In the genomic region with DNA sequence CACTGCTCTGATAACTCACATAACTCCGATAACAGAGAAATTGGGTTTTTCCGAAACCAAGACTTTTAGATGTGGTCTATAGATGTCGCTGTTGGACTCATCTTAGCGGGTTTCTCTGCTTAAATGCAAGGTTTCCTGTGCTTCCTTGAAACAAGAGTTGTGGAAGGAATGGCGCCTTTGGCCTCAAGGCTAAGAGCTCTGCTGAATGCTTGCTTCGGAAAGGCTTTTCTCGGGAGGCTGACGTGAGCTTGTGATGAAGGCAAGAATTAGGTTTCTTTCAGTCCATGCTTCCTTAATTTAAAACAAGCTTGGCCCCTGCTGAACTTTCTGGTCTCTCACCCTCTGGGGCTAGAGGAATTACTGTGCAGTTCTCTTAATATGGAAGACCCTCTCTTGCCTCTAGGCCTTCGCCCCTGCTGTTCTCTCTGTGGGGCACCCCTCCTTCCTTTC, we compare ENCODE assay signal across 8 cellular contexts.
DNase-seq lines count a peak whose midpoint lies in the region; ATAC-seq, FAIRE-seq and TF ChIP-seq lines count a peak whose summit lies in the region.

No MANE protein-coding gene starts in this region.

- no peaks in the 10 kb centered on the region for H3K36me3 ChIP-seq in HepG2 (replicated peaks in 1 of 2; ENCODE audit: control insufficient read depth in 1 of 2, insufficient read depth in 2 of 2, low read length in 2 of 2)

- H3K4me3 ChIP-seq in choroid plexus epithelial cell (ENCODE audit: low read depth, low read length), result no peak overlapping the region
- H3K4me3 ChIP-seq in HepG2 (replicated peaks in 1 of 3; ENCODE audit: insufficient read depth in 1 of 3, low read depth in 2 of 3, low read length in 3 of 3), result no peak overlapping the region

- TF ChIP-seq CTCF in choroid plexus epithelial cell (conservative IDR thresholded peaks at IDR 0.05; ENCODE audit: low read depth, low read length), result peak; percentile 70
- peak; percentile 80 for TF ChIP-seq CTCF in HepG2 (CRISPR knock-in tag; IDR thresholded peaks at IDR 0.05)

- no peak for TF ChIP-seq EP300 in HepG2 (IDR thresholded peaks at IDR 0.05; ENCODE audit: low read depth in 2 of 2, low read length in 2 of 2)
- no peak for TF ChIP-seq EP300 in HepG2 (CRISPR knock-in tag; IDR thresholded peaks at IDR 0.05; ENCODE audit: borderline replicate concordance)

- TF ChIP-seq RAD21 in HepG2 (CRISPR knock-in tag; IDR thresholded peaks at IDR 0.05), result peak; percentile 61; the same call in 1 of the 2 replicates

- FAIRE-seq in HTR-8/SVneo (lab: Jason Lieb, UNC), result no peak
- peak; percentile 85 for FAIRE-seq in HepG2 (lab: Jason Lieb, UNC)

- H4K20me1 ChIP-seq in HepG2 (ENCODE audit: insufficient read depth, low read length), result no peaks in the 10 kb centered on the region

- WGBS in HepG2 (ENCODE audit: low lambda C conversion rate), result 0% methylated on average over 9 of the region's 9 CpGs

- in situ Hi-C loops in HepG2 (cut with HindIII; ENCODE audit: extremely low pct_ligation_motif_present, low pct_unique_long_range_greater_than_20kb), result loop anchor here (25.0 kb wide), 1 partner anchor 346 kb away; no protein-coding TSS in a partner anchor

- intact Hi-C loops in HepG2 (cut with micrococcal nuclease; ENCODE audit: unreplicated experiment), result no loop called here

- no peaks in the 10 kb centered on the region for H3K79me2 ChIP-seq in HepG2 (ENCODE audit: insufficient read depth, low read length)

- ATAC-seq in HepG2 (peak; percentile 51; the same call in 2 of the 3 replicates), GM19397 (IDR thresholded peaks at IDR 0.05; ENCODE audit: unreplicated experiment) (no peak)

- CTCF ChIA-PET in HepG2 (lab: Yijun Ruan, JAX; ENCODE audit: low intra/inter-chr PET ratio, low total read pairs), result interaction anchor here (1.5 to 2.6 kb wide), 2 partner anchors 350 to 625 kb away, joined by 14 to 18 read pairs; no protein-coding TSS in a partner anchor

- H3K9ac ChIP-seq in HepG2 (ENCODE audit: insufficient read depth, low read depth, low read length), result no peak overlapping the region

- no peak overlapping the region for H3K4me2 ChIP-seq in HepG2 (ENCODE audit: low read depth, low read length)

- H3K9me3 ChIP-seq in HepG2 (ENCODE audit: low read length), result no peaks in the 10 kb centered on the region

- no TSS peak for BruUV-seq in HepG2 (replicated peaks; lab: Mats Ljungman, UMichigan)

- H3K27ac ChIP-seq in HepG2 (ENCODE audit: extremely low read length, insufficient read depth, low read length), result no peak overlapping the region

- POLR2A ChIA-PET in HepG2 (lab: Yijun Ruan, JAX), result no interaction called here

- no peak for TF ChIP-seq POLR2A in HepG2 (IDR thresholded peaks at IDR 0.05; ENCODE audit: insufficient read depth in 1 of 2, low read depth in 2 of 2, low read length in 2 of 2)

- DNase-seq in activated T-cell treated with anti-CD3 and anti-CD28 coated beads, Interleukin-2, amount 50 U/mL, for 48 hours, result peak; percentile 22 to 24
- DNase-seq in activated T-cell treated with anti-CD3 and anti-CD28 coated beads, Interleukin-2, amount 50 U/mL, for 1 hour, result no peak
- DNase-seq in HTR-8/SVneo (ENCODE audit: insufficient read length, low spot score), result peak; percentile 65
- peak; percentile 22 to 44 for DNase-seq in NOMO-1 (lab: John Stamatoyannopoulos, UW; ENCODE audit: unreplicated experiment in 2 of 2)
- peak; percentile 75 for DNase-seq in choroid plexus epithelial cell (ENCODE audit: low read depth)
- peak; percentile 31 for DNase-seq in HepG2 (ENCODE audit: low spot score)
- DNase-seq in stimulated activated CD4-positive, alpha-beta T cell treated with anti-CD3 and anti-CD28 coated beads, Interleukin-12 subunit alpha, Interleukin-12 subunit beta, amount 100 ng/mL, for 4 hours, result no peak

- no peaks in the 10 kb centered on the region for H3K27me3 ChIP-seq in HepG2 (ENCODE audit: control insufficient read depth in 1 of 2, insufficient read depth in 2 of 2, low read length in 2 of 2)

- no peak overlapping the region for H2AFZ ChIP-seq in HepG2 (ENCODE audit: low read length)

- H3K4me1 ChIP-seq in HepG2 (ENCODE audit: insufficient read depth, low read length), result no peaks in the 10 kb centered on the region

TF ChIP-seq in HepG2, 621 proteins besides CTCF, POLR2A, EP300 and RAD21:
- no peak for TF ChIP-seq ZNF615 (CRISPR knock-in tag; IDR thresholded peaks at IDR 0.05; ENCODE audit: borderline replicate concordance)
- TF ChIP-seq, protein P1, sequence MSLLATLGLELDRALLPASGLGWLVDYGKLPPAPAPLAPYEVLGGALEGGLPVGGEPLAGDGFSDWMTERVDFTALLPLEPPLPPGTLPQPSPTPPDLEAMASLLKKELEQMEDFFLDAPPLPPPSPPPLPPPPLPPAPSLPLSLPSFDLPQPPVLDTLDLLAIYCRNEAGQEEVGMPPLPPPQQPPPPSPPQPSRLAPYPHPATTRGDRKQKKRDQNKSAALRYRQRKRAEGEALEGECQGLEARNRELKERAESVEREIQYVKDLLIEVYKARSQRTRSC (CRISPR knock-in tag; IDR thresholded peaks at IDR 0.05; ENCODE audit: low read depth), result no peak
- no peak for TF ChIP-seq PHB2 (IDR thresholded peaks at IDR 0.05; ENCODE audit: partially characterized antibody)
- TF ChIP-seq, protein P2, sequence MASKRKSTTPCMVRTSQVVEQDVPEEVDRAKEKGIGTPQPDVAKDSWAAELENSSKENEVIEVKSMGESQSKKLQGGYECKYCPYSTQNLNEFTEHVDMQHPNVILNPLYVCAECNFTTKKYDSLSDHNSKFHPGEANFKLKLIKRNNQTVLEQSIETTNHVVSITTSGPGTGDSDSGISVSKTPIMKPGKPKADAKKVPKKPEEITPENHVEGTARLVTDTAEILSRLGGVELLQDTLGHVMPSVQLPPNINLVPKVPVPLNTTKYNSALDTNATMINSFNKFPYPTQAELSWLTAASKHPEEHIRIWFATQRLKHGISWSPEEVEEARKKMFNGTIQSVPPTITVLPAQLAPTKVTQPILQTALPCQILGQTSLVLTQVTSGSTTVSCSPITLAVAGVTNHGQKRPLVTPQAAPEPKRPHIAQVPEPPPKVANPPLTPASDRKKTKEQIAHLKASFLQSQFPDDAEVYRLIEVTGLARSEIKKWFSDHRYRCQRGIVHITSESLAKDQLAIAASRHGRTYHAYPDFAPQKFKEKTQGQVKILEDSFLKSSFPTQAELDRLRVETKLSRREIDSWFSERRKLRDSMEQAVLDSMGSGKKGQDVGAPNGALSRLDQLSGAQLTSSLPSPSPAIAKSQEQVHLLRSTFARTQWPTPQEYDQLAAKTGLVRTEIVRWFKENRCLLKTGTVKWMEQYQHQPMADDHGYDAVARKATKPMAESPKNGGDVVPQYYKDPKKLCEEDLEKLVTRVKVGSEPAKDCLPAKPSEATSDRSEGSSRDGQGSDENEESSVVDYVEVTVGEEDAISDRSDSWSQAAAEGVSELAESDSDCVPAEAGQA (IDR thresholded peaks at IDR 0.05; ENCODE audit: low read depth), result no peak
- TF ChIP-seq, protein P2 (CRISPR knock-in tag; IDR thresholded peaks at IDR 0.05; ENCODE audit: borderline replicate concordance), result no peak
- TF ChIP-seq SATB2 (CRISPR knock-in tag; IDR thresholded peaks at IDR 0.05), result no peak
- peak; percentile 85 for TF ChIP-seq STAG1 (CRISPR knock-in tag; IDR thresholded peaks at IDR 0.05)
- TF ChIP-seq SMC3 (IDR thresholded peaks at IDR 0.05; ENCODE audit: low read length), result peak; percentile 39; the same call in 1 of the 2 replicates
- no peak for TF ChIP-seq ZNF431 (CRISPR knock-in tag; IDR thresholded peaks at IDR 0.05; ENCODE audit: borderline replicate concordance, low read depth)
- TF ChIP-seq ZNF138 (CRISPR knock-in tag; IDR thresholded peaks at IDR 0.05; ENCODE audit: low read depth), result no peak

Comparison
In these comparisons a context has a peak if more than half of its experiments do, and no peak if none do; other contexts are left out.
1. DNase-seq: peak in activated T-cell treated with anti-CD3 and anti-CD28 coated beads, Interleukin-2, amount 50 U/mL, for 48 hours (2 of 2), HTR-8/SVneo (single experiment), NOMO-1 (2 of 2), choroid plexus epithelial cell (single experiment) and HepG2 (single experiment); none in activated T-cell treated with anti-CD3 and anti-CD28 coated beads, Interleukin-2, amount 50 U/mL, for 1 hour (single experiment) and stimulated activated CD4-positive, alpha-beta T cell treated with anti-CD3 and anti-CD28 coated beads, Interleukin-12 subunit alpha, Interleukin-12 subunit beta, amount 100 ng/mL, for 4 hours (single experiment).